In genomic region chr5:32707394-32707997, GRCh38 we compare ENCODE assay signal across 8 cellular contexts. TPM values are rescaled to one million over a fixed set of nuclear protein-coding genes. Genes with fewer than 3 reads are reported as not detected.
A peak's percentile ranks its signal among the peaks of the same experiment; 100 is the strongest.
DNase-seq lines count a peak whose midpoint lies in the region; ATAC-seq, FAIRE-seq and TF ChIP-seq lines count a peak whose summit lies in the region.

No MANE protein-coding gene starts in this region.

- no TSS peak for BruUV-seq in HepG2 (replicated peaks; lab: Mats Ljungman, UMichigan)

- H3K9me3 ChIP-seq in BE2C: no peaks in the 10 kb centered on the region
- no peaks in the 10 kb centered on the region for H3K9me3 ChIP-seq in HepG2 (ENCODE audit: low read length)
- peaks cover 11% of the 10 kb centered on the region for H3K9me3 ChIP-seq in WERI-Rb-1 (ENCODE audit: severe bottlenecking)

- no peak overlapping the region for H2AFZ ChIP-seq in HepG2 (ENCODE audit: low read length)

- peak; percentile 66 for FAIRE-seq in HepG2 (lab: Jason Lieb, UNC)

- H3K4me3 ChIP-seq in BE2C (ENCODE audit: low read depth, low read length) (no peak overlapping the region), HepG2 (replicated peaks in 1 of 3; ENCODE audit: insufficient read depth in 1 of 3, low read depth in 2 of 3, low read length in 3 of 3) (no peak overlapping the region), WERI-Rb-1 (ENCODE audit: low read depth, low read length) (no peak overlapping the region)

- TF ChIP-seq EP300 in HepG2 (IDR thresholded peaks at IDR 0.05; ENCODE audit: low read depth in 2 of 2, low read length in 2 of 2): no peak
- no peak for TF ChIP-seq EP300 in HepG2 (CRISPR knock-in tag; IDR thresholded peaks at IDR 0.05; ENCODE audit: borderline replicate concordance)

- intact Hi-C loops in HepG2 (cut with micrococcal nuclease; ENCODE audit: unreplicated experiment): loop anchor here (1.0 to 5.0 kb wide), 5 partner anchors 87 to 593 kb away; no protein-coding TSS in a partner anchor

- no peaks in the 10 kb centered on the region for H3K79me2 ChIP-seq in HepG2 (ENCODE audit: insufficient read depth, low read length)

- H3K4me1 ChIP-seq in BE2C (no peaks in the 10 kb centered on the region), HepG2 (ENCODE audit: insufficient read depth, low read length) (no peaks in the 10 kb centered on the region)

- no peak for TF ChIP-seq RAD21 in HepG2 (CRISPR knock-in tag; IDR thresholded peaks at IDR 0.05)

- DNase-seq in BE2C: no peak
- DNase-seq in HuH-7 (ENCODE audit: low spot score): peak; percentile 36
- DNase-seq in HepG2 (ENCODE audit: low spot score): peak; percentile 27
- no peak for DNase-seq in WERI-Rb-1
- no peak for DNase-seq in NCI-H2029 (lab: John Stamatoyannopoulos, UW)
- DNase-seq in activated CD4-positive, alpha-beta T cell treated with anti-CD3 and anti-CD28 coated beads, Interleukin-2, amount 50 U/mL, for 1 hour: no peak

- no peak for ATAC-seq in HepG2
- ATAC-seq in GM18861 (IDR thresholded peaks at IDR 0.05; ENCODE audit: unreplicated experiment): no peak

- H3K9ac ChIP-seq in HepG2 (ENCODE audit: insufficient read depth, low read depth, low read length): no peak overlapping the region

- POLR2A ChIA-PET in HepG2 (lab: Yijun Ruan, JAX): no interaction called here

- H3K36me3 ChIP-seq in BE2C (no peaks in the 10 kb centered on the region), HepG2 (replicated peaks in 1 of 2; ENCODE audit: control insufficient read depth in 1 of 2, insufficient read depth in 2 of 2, low read length in 2 of 2) (no peaks in the 10 kb centered on the region), WERI-Rb-1 (no peaks in the 10 kb centered on the region)

- in situ Hi-C loops in HepG2 (cut with HindIII; ENCODE audit: extremely low pct_ligation_motif_present, low pct_unique_long_range_greater_than_20kb): loop anchor here (10.0 to 25.0 kb wide), 3 partner anchors 230 to 717 kb away; no protein-coding TSS in a partner anchor

- no peaks in the 10 kb centered on the region for H4K20me1 ChIP-seq in HepG2 (ENCODE audit: insufficient read depth, low read length)

- TF ChIP-seq CTCF in BE2C (IDR thresholded peaks at IDR 0.05; ENCODE audit: low read depth, low read length): peak; percentile 55
- TF ChIP-seq CTCF in VCaP (conservative IDR thresholded peaks at IDR 0.05): peak; percentile 71
- TF ChIP-seq CTCF in HepG2 (CRISPR knock-in tag; IDR thresholded peaks at IDR 0.05): peak; percentile 49; the same call in 1 of the 2 replicates
- TF ChIP-seq CTCF in WERI-Rb-1 (IDR thresholded peaks at IDR 0.05; ENCODE audit: low read depth, low read length): no peak

- 0% methylated on average over 2 of the region's 2 CpGs for WGBS in HepG2 (ENCODE audit: low lambda C conversion rate)

- H3K4me2 ChIP-seq in HepG2 (ENCODE audit: low read depth, low read length): no peak overlapping the region

- H3K27ac ChIP-seq in VCaP: no peak overlapping the region
- no peak overlapping the region for H3K27ac ChIP-seq in HepG2 (ENCODE audit: extremely low read length, insufficient read depth, low read length)
- H3K27ac ChIP-seq in WERI-Rb-1: no peak overlapping the region

- TF ChIP-seq POLR2A in HepG2 (IDR thresholded peaks at IDR 0.05; ENCODE audit: insufficient read depth in 1 of 2, low read depth in 2 of 2, low read length in 2 of 2): no peak

- CTCF ChIA-PET in HepG2 (lab: Yijun Ruan, JAX; ENCODE audit: low intra/inter-chr PET ratio, low total read pairs): interaction anchor here (0.8 to 2.2 kb wide), 2 partner anchors 145 to 234 kb away, joined by 3 to 14 read pairs; no protein-coding TSS in a partner anchor

- H3K27me3 ChIP-seq in BE2C: peaks cover 38% of the 10 kb centered on the region
- peaks cover 2 to 5% of the 10 kb centered on the region in 2 experiments; a peak in 4 of 5 replicates for H3K27me3 ChIP-seq in HepG2 (ENCODE audit: control insufficient read depth in 1 of 2, insufficient read depth in 2 of 2, low read length in 2 of 2)
- peaks cover 87% of the 10 kb centered on the region for H3K27me3 ChIP-seq in WERI-Rb-1 (ENCODE audit: insufficient read depth, low read depth, severe bottlenecking)

TF ChIP-seq in HepG2, 621 proteins besides CTCF, POLR2A, EP300 and RAD21:
- TF ChIP-seq KDM1A (CRISPR knock-in tag; IDR thresholded peaks at IDR 0.05) (no peak), ZFP90 (CRISPR knock-in tag; IDR thresholded peaks at IDR 0.05; ENCODE audit: borderline replicate concordance) (no peak), ZNF574 (CRISPR knock-in tag; IDR thresholded peaks at IDR 0.05) (no peak), STAG1 (CRISPR knock-in tag; IDR thresholded peaks at IDR 0.05) (peak; percentile 69), SMC3 (IDR thresholded peaks at IDR 0.05; ENCODE audit: low read length) (0 out of 2 replicates have a peak, but pooled peaks have one; percentile 21)
TF ChIP-seq in HepG2: peak in this region for 2.

RNA-seq across cellular contexts. Expression of gene NPR3, which starts 3.6 kb away (rescaled TPM):
- 1.7 TPM for polyA plus RNA-seq in BE2C (2012; ENCODE audit: insufficient read depth, insufficient read length, low read depth)
- total RNA-seq in HepG2 (2016; rRNA removed; fragmentation: Illumina TruSeq; extraction: Trizol): not detected in 2 replicates
- not detected in 2 replicates for total RNA-seq in HepG2 (2016; cell fraction: cytosol; rRNA removed; fragmentation: Illumina TruSeq; extraction: Trizol; ENCODE audit: low read depth)
- 0.09 TPM in 1 of 2 replicates, not detected in the other for total RNA-seq in HepG2 (2016; cell fraction: insoluble cytoplasmic fraction; rRNA removed; fragmentation: Illumina TruSeq; extraction: Trizol)
- not detected in 2 replicates for total RNA-seq in HepG2 (2016; cell fraction: membrane; rRNA removed; fragmentation: Illumina TruSeq; extraction: Trizol)
- total RNA-seq in HepG2 (2016; cell fraction: nucleus; rRNA removed; fragmentation: Illumina TruSeq; extraction: Trizol): 0.19 TPM in 1 of 2 replicates, not detected in the other
- polyA plus RNA-seq in HepG2 (2011; rRNA removed): 0.01 TPM in 2 replicates
- 0.03 and 0.04 TPM in 2 replicates for polyA plus RNA-seq in HepG2 (2011; cell fraction: cytosol; rRNA removed)
- 0.13 and 0.21 TPM in 2 replicates for polyA plus RNA-seq in HepG2 (2011; cell fraction: nucleus; rRNA removed)
- 0.07 TPM in 1 of 2 replicates, not detected in the other for polyA plus RNA-seq in HepG2 (2012)
- polyA plus RNA-seq in HepG2 (2016; cell fraction: cytosol; fragmentation: Illumina TruSeq; extraction: Trizol; ENCODE audit: low read depth): not detected in 2 replicates
- polyA plus RNA-seq in HepG2 (2016; cell fraction: insoluble cytoplasmic fraction; fragmentation: Illumina TruSeq; extraction: Trizol; ENCODE audit: low read depth): not detected in 2 replicates
- not detected in 2 replicates for polyA plus RNA-seq in HepG2 (2016; cell fraction: membrane; fragmentation: Illumina TruSeq; extraction: Trizol; ENCODE audit: low read depth)
- not detected in 2 replicates for polyA plus RNA-seq in HepG2 (2016; cell fraction: nucleus; fragmentation: Illumina TruSeq; extraction: Trizol; ENCODE audit: insufficient read depth, low read depth)
- 0.04 and 17.6 TPM in 2 replicates for polyA minus RNA-seq in HepG2 (2011; rRNA and poly(A)+ RNA removed; ENCODE audit: low replicate concordance)
- not detected in 2 replicates for polyA minus RNA-seq in HepG2 (2011; cell fraction: cytosol; rRNA and poly(A)+ RNA removed)
- polyA minus RNA-seq in HepG2 (2011; cell fraction: nucleus; rRNA and poly(A)+ RNA removed): 0.50 and 0.64 TPM in 2 replicates

Comparison
In these comparisons a context has a peak if more than half of its experiments do, and no peak if none do; other contexts are left out.
1. DNase-seq: peak in HuH-7 (single experiment) and HepG2 (single experiment); none in BE2C (single experiment), WERI-Rb-1 (single experiment), NCI-H2029 (single experiment) and activated CD4-positive, alpha-beta T cell treated with anti-CD3 and anti-CD28 coated beads, Interleukin-2, amount 50 U/mL, for 1 hour (single experiment).